Comparison of ENCODE assay signal across 1 cellular context in the genomic region with DNA sequence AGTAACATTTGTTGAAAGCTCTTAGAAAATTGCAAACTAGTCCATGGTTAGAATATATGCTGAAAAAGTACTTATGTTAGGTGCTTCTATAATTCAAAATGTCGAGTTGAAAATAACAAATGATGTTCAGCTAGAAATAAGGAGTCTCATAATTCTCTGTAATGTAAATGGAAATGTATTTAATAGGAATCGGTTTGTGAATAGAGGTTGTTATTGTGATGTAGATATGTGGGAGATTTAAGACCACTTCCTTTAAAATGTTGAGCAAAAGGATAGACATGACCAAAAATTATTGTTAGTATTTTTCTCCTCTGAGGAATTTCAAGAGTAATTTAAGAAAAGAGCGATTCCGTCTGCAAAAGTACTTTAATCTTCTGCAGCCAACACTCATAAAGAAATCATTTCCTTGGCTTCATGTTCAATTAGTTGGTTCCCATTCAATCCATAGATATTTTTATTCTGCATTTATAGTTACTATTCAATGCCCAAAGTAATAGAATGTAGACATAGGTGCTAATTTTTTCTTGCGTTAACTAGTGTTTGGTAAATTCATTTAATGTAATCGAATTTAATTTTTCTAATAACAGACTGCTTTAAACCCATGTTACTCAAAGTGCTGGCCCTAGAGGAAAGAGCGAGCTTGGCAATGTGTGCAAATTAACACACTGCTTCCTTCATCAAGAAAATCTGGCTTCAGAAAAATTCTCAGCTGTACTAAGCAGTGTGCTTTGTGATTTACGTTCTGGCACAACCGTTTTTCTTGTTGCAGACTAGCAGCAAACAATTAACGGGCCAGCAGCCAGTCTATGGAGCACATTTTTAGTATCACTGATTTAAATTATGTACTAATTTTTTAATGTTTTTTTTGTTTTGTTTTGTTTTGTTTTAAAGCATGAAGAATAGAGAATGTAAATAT.
TF ChIP-seq lines count a peak whose summit lies in the region.

No MANE protein-coding gene starts in this region.

TF ChIP-seq in HepG2, 621 proteins besides CTCF, POLR2A, EP300 and RAD21:
- no peak for TF ChIP-seq ZKSCAN5 (CRISPR knock-in tag; IDR thresholded peaks at IDR 0.05)
- TF ChIP-seq AGO2 (optimal IDR thresholded peaks at IDR 0.05; ENCODE audit: low read depth, low read length), result peak; percentile 65
- no peak for TF ChIP-seq MTA3 (CRISPR knock-in tag; IDR thresholded peaks at IDR 0.05)
- TF ChIP-seq POLR2AphosphoS2 (IDR thresholded peaks at IDR 0.05; ENCODE audit: low read depth, low read length), result 0 out of 2 replicates have a peak, but pooled peaks have one; percentile 74
- TF ChIP-seq MXD4 (CRISPR knock-in tag; IDR thresholded peaks at IDR 0.05), result no peak
- TF ChIP-seq ZFYVE20 (CRISPR knock-in tag; IDR thresholded peaks at IDR 0.05; ENCODE audit: borderline replicate concordance, low read depth), result no peak
- peak; percentile 49 for TF ChIP-seq POLR2AphosphoS5 (IDR thresholded peaks at IDR 0.05; ENCODE audit: low read depth, low read length)
- TF ChIP-seq, protein P1, sequence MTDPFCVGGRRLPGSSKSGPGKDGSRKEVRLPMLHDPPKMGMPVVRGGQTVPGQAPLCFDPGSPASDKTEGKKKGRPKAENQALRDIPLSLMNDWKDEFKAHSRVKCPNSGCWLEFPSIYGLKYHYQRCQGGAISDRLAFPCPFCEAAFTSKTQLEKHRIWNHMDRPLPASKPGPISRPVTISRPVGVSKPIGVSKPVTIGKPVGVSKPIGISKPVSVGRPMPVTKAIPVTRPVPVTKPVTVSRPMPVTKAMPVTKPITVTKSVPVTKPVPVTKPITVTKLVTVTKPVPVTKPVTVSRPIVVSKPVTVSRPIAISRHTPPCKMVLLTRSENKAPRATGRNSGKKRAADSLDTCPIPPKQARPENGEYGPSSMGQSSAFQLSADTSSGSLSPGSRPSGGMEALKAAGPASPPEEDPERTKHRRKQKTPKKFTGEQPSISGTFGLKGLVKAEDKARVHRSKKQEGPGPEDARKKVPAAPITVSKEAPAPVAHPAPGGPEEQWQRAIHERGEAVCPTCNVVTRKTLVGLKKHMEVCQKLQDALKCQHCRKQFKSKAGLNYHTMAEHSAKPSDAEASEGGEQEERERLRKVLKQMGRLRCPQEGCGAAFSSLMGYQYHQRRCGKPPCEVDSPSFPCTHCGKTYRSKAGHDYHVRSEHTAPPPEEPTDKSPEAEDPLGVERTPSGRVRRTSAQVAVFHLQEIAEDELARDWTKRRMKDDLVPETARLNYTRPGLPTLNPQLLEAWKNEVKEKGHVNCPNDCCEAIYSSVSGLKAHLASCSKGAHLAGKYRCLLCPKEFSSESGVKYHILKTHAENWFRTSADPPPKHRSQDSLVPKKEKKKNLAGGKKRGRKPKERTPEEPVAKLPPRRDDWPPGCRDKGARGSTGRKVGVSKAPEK (CRISPR knock-in tag; IDR thresholded peaks at IDR 0.05; ENCODE audit: borderline replicate concordance), result no peak
- no peak for TF ChIP-seq PLRG1 (conservative IDR thresholded peaks at IDR 0.05)
- TF ChIP-seq SMYD3 (CRISPR knock-in tag; IDR thresholded peaks at IDR 0.05), result 0 out of 2 replicates have a peak, but pooled peaks have one; percentile 28
- no peak for TF ChIP-seq ZNF264 (CRISPR knock-in tag; IDR thresholded peaks at IDR 0.05)
- peak; percentile 69 for TF ChIP-seq RBFOX2 (IDR thresholded peaks at IDR 0.05; ENCODE audit: low read depth, low read length)
- no peak for TF ChIP-seq ZNF337 (CRISPR knock-in tag; IDR thresholded peaks at IDR 0.05; ENCODE audit: borderline replicate concordance, low read depth)
- TF ChIP-seq NAIF1 (CRISPR knock-in tag; IDR thresholded peaks at IDR 0.05; ENCODE audit: borderline replicate concordance), result no peak
- no peak for TF ChIP-seq EHMT2 (IDR thresholded peaks at IDR 0.05; ENCODE audit: borderline replicate concordance, low read depth, low read length)
- TF ChIP-seq KDM6A (CRISPR knock-in tag; IDR thresholded peaks at IDR 0.05; ENCODE audit: low read depth), result no peak
- TF ChIP-seq RBM22 (optimal IDR thresholded peaks at IDR 0.05; ENCODE audit: low read length), result peak; percentile 67
- 0 out of 2 replicates have a peak, but pooled peaks have one; percentile 19 for TF ChIP-seq PRMT3 (CRISPR knock-in tag; IDR thresholded peaks at IDR 0.05; ENCODE audit: borderline replicate concordance, low read depth)
- TF ChIP-seq MAFF (IDR thresholded peaks at IDR 0.05; ENCODE audit: low read depth, low read length), result no peak
- TF ChIP-seq KDM5A (IDR thresholded peaks at IDR 0.05; ENCODE audit: borderline replicate concordance, low read length), result no peak
- no peak for TF ChIP-seq ZSCAN12 (CRISPR knock-in tag; IDR thresholded peaks at IDR 0.05)
- TF ChIP-seq, protein P2, sequence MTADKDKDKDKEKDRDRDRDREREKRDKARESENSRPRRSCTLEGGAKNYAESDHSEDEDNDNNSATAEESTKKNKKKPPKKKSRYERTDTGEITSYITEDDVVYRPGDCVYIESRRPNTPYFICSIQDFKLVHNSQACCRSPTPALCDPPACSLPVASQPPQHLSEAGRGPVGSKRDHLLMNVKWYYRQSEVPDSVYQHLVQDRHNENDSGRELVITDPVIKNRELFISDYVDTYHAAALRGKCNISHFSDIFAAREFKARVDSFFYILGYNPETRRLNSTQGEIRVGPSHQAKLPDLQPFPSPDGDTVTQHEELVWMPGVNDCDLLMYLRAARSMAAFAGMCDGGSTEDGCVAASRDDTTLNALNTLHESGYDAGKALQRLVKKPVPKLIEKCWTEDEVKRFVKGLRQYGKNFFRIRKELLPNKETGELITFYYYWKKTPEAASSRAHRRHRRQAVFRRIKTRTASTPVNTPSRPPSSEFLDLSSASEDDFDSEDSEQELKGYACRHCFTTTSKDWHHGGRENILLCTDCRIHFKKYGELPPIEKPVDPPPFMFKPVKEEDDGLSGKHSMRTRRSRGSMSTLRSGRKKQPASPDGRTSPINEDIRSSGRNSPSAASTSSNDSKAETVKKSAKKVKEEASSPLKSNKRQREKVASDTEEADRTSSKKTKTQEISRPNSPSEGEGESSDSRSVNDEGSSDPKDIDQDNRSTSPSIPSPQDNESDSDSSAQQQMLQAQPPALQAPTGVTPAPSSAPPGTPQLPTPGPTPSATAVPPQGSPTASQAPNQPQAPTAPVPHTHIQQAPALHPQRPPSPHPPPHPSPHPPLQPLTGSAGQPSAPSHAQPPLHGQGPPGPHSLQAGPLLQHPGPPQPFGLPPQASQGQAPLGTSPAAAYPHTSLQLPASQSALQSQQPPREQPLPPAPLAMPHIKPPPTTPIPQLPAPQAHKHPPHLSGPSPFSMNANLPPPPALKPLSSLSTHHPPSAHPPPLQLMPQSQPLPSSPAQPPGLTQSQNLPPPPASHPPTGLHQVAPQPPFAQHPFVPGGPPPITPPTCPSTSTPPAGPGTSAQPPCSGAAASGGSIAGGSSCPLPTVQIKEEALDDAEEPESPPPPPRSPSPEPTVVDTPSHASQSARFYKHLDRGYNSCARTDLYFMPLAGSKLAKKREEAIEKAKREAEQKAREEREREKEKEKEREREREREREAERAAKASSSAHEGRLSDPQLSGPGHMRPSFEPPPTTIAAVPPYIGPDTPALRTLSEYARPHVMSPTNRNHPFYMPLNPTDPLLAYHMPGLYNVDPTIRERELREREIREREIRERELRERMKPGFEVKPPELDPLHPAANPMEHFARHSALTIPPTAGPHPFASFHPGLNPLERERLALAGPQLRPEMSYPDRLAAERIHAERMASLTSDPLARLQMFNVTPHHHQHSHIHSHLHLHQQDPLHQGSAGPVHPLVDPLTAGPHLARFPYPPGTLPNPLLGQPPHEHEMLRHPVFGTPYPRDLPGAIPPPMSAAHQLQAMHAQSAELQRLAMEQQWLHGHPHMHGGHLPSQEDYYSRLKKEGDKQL (CRISPR knock-in tag; IDR thresholded peaks at IDR 0.05; ENCODE audit: low read depth), result no peak
- no peak for TF ChIP-seq ZNF30 (CRISPR knock-in tag; IDR thresholded peaks at IDR 0.05)
- TF ChIP-seq FOXJ3 (CRISPR knock-in tag; IDR thresholded peaks at IDR 0.05; ENCODE audit: borderline replicate concordance), result no peak
- TF ChIP-seq, protein P3, sequence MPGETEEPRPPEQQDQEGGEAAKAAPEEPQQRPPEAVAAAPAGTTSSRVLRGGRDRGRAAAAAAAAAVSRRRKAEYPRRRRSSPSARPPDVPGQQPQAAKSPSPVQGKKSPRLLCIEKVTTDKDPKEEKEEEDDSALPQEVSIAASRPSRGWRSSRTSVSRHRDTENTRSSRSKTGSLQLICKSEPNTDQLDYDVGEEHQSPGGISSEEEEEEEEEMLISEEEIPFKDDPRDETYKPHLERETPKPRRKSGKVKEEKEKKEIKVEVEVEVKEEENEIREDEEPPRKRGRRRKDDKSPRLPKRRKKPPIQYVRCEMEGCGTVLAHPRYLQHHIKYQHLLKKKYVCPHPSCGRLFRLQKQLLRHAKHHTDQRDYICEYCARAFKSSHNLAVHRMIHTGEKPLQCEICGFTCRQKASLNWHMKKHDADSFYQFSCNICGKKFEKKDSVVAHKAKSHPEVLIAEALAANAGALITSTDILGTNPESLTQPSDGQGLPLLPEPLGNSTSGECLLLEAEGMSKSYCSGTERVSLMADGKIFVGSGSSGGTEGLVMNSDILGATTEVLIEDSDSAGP (CRISPR knock-in tag; IDR thresholded peaks at IDR 0.05; ENCODE audit: borderline replicate concordance), result no peak
- TF ChIP-seq HIVEP1 (CRISPR knock-in tag; IDR thresholded peaks at IDR 0.05), result no peak
- no peak for TF ChIP-seq ZNF549 (CRISPR knock-in tag; IDR thresholded peaks at IDR 0.05)
- TF ChIP-seq, protein P4, sequence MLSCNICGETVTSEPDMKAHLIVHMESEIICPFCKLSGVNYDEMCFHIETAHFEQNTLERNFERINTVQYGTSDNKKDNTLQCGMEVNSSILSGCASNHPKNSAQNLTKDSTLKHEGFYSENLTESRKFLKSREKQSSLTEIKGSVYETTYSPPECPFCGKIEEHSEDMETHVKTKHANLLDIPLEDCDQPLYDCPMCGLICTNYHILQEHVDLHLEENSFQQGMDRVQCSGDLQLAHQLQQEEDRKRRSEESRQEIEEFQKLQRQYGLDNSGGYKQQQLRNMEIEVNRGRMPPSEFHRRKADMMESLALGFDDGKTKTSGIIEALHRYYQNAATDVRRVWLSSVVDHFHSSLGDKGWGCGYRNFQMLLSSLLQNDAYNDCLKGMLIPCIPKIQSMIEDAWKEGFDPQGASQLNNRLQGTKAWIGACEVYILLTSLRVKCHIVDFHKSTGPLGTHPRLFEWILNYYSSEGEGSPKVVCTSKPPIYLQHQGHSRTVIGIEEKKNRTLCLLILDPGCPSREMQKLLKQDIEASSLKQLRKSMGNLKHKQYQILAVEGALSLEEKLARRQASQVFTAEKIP (CRISPR knock-in tag; IDR thresholded peaks at IDR 0.05; ENCODE audit: borderline replicate concordance), result no peak
- TF ChIP-seq NFIC (IDR thresholded peaks at IDR 0.05; ENCODE audit: low read length), result no peak
